Comparison of ENCODE assay signal across 1 cellular context in the genomic region with DNA sequence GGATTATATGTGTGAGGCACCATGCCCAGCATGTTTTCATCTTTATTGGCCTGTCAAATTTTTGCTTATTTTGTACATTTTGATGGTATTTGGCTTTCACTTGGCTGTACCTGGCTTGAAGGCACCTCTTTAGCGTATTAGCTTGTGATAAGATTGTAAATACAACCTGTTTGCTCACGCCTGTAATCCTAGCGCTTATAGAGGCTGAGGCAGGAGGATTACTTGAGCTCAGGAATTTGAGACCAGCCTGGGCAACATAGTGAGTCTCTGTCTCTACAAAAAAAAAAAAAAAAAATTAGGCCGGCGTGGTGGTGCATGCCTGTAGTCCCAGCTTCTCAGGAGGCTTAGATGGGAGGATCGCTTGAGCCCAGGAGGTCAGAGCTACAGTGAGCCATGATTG.
A peak's percentile ranks its signal among the peaks of the same experiment; 100 is the strongest.
TF ChIP-seq lines count a peak whose summit lies in the region.

No MANE protein-coding gene starts in this region.

TF ChIP-seq in HepG2, 621 proteins besides CTCF, POLR2A, EP300 and RAD21:
- TF ChIP-seq ZNF121 (CRISPR knock-in tag; IDR thresholded peaks at IDR 0.05) (peak; percentile 18; the same call in 1 of the 2 replicates), SOX13 (IDR thresholded peaks at IDR 0.05) (no peak), SOX13 (CRISPR knock-in tag; conservative IDR thresholded peaks at IDR 0.05 in 1 of 2, IDR thresholded peaks at IDR 0.05 in 1 of 2) (no peak), NFKBIZ (CRISPR knock-in tag; IDR thresholded peaks at IDR 0.05) (no peak), ZNF296 (CRISPR knock-in tag; conservative IDR thresholded peaks at IDR 0.05) (no peak), KMT2B (CRISPR knock-in tag; IDR thresholded peaks at IDR 0.05) (no peak)
- TF ChIP-seq, protein P1, sequence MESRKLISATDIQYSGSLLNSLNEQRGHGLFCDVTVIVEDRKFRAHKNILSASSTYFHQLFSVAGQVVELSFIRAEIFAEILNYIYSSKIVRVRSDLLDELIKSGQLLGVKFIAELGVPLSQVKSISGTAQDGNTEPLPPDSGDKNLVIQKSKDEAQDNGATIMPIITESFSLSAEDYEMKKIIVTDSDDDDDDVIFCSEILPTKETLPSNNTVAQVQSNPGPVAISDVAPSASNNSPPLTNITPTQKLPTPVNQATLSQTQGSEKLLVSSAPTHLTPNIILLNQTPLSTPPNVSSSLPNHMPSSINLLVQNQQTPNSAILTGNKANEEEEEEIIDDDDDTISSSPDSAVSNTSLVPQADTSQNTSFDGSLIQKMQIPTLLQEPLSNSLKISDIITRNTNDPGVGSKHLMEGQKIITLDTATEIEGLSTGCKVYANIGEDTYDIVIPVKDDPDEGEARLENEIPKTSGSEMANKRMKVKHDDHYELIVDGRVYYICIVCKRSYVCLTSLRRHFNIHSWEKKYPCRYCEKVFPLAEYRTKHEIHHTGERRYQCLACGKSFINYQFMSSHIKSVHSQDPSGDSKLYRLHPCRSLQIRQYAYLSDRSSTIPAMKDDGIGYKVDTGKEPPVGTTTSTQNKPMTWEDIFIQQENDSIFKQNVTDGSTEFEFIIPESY (CRISPR knock-in tag; IDR thresholded peaks at IDR 0.05), result peak; percentile 91
- TF ChIP-seq, protein P2, sequence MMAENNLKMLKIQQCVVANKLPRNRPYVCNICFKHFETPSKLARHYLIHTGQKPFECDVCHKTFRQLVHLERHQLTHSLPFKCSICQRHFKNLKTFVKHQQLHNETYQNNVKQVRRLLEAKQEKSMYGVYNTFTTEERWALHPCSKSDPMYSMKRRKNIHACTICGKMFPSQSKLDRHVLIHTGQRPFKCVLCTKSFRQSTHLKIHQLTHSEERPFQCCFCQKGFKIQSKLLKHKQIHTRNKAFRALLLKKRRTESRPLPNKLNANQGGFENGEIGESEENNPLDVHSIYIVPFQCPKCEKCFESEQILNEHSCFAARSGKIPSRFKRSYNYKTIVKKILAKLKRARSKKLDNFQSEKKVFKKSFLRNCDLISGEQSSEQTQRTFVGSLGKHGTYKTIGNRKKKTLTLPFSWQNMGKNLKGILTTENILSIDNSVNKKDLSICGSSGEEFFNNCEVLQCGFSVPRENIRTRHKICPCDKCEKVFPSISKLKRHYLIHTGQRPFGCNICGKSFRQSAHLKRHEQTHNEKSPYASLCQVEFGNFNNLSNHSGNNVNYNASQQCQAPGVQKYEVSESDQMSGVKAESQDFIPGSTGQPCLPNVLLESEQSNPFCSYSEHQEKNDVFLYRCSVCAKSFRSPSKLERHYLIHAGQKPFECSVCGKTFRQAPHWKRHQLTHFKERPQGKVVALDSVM (CRISPR knock-in tag; IDR thresholded peaks at IDR 0.05), result peak; percentile 95
